In genomic region chr12:56359851-56360767, GRCh38 we compare ENCODE assay signal across 8 cellular contexts. TPM values are rescaled to one million over a fixed set of nuclear protein-coding genes. Genes with fewer than 3 reads are reported as not detected.
A peak's percentile ranks its signal among the peaks of the same experiment; 100 is the strongest.
DNase-seq lines count a peak whose midpoint lies in the region; ATAC-seq and TF ChIP-seq lines count a peak whose summit lies in the region.

Gene STAT2, minus strand, starts transcription at chr12:56360107. Its CDS starts 3,536 bp downstream, at chr12:56356571.

- peak; percentile 71 to 85 for TF ChIP-seq POLR2A in Peyer's patch (IDR thresholded peaks at IDR 0.05)

- H3K27me3 ChIP-seq in KMS-11 (ENCODE audit: insufficient read depth, low read depth) (no peaks in the 10 kb centered on the region), Peyer's patch (no peaks in the 10 kb centered on the region), esophagus (ENCODE audit: control insufficient read depth in 1 of 2, insufficient read depth in 2 of 2, low read length in 2 of 2) (no peaks in the 10 kb centered on the region), mucosa of stomach (ENCODE audit: control insufficient read depth, insufficient read depth, low read length) (no peaks in the 10 kb centered on the region)

- ATAC-seq in GM21737 (IDR thresholded peaks at IDR 0.05; ENCODE audit: unreplicated experiment): peak; percentile 96

- peak within 1 kb of the TSS; percentile 66 for H3K4me2 ChIP-seq in KMS-11

- H3K36me3 ChIP-seq in KMS-11 (ENCODE audit: insufficient read depth) (no peaks in the 10 kb centered on the region; the same call in 1 of the 2 replicates), Peyer's patch (peaks cover 0 to 17% (median 0%) of the 10 kb centered on the region in 3 donors), esophagus (ENCODE audit: control insufficient read depth in 2 of 2, insufficient read depth in 2 of 2, low read length in 1 of 2) (peaks cover 12 to 13% of the 10 kb centered on the region in 2 donors), mucosa of stomach (ENCODE audit: control insufficient read depth, insufficient read depth, low read length) (peaks cover 4% of the 10 kb centered on the region)

- H3K27ac ChIP-seq in KMS-11 (peak within 1 kb of the TSS; percentile 64), Peyer's patch (peak within 1 kb of the TSS; percentile 84 to 94 (median 87)), esophagus (ENCODE audit: low read depth in 2 of 2, low read length in 1 of 2) (peak within 1 kb of the TSS; percentile 88 to 97)

- TF ChIP-seq CTCF in KMS-11 (conservative IDR thresholded peaks at IDR 0.05; ENCODE audit: low read depth, low read length) (no peak), Peyer's patch (IDR thresholded peaks at IDR 0.05) (peak in 2 of 6 experiments; percentile 2 to 20)

- DNase-seq in DMS53 treated with DMSO at 0.1 percent for 48 hours (lab: John Stamatoyannopoulos, UW; ENCODE audit: unreplicated experiment) (peak; percentile 98), Peyer's patch (peak; percentile 99 to 100 (median 100))
- DNase-seq in activated T-cell treated with anti-CD3 and anti-CD28 coated beads, Interleukin-2, amount 50 U/mL, for 48 hours: peak; percentile 99
- peak; percentile 98 for DNase-seq in stimulated activated CD8-positive, alpha-beta memory T cell treated with anti-CD3 and anti-CD28 coated beads, Interleukin-7, amount 100 ng/mL, for 1 hour (ENCODE audit: low read depth in 2 of 2)

- 0 to 1% methylated on average over 51 to 54 of the region's 54 CpGs for WGBS in esophagus, 2 donors

- peak within 1 kb of the TSS; percentile 48 for H2AFZ ChIP-seq in KMS-11 (ENCODE audit: low read depth)

- peaks cover 18% of the 10 kb centered on the region for H3K79me2 ChIP-seq in KMS-11 (ENCODE audit: insufficient read depth, low read depth)

- H3K9ac ChIP-seq in KMS-11: peak within 1 kb of the TSS; percentile 17; the same call in 1 of the 2 replicates
- H3K9ac ChIP-seq in mucosa of stomach (ENCODE audit: low read length): peak within 1 kb of the TSS; percentile 94

- H3K4me3 ChIP-seq in KMS-11 (IDR thresholded peaks at IDR 0.05; ENCODE audit: insufficient read depth, low read depth, low read length) (peak within 1 kb of the TSS; percentile 71), Peyer's patch (peak within 1 kb of the TSS; percentile 62 to 97 (median 74)), esophagus (ENCODE audit: low read depth in 1 of 2, low read length in 2 of 2) (peak within 1 kb of the TSS; percentile 66 to 72), mucosa of stomach (ENCODE audit: low read length) (peak within 1 kb of the TSS; percentile 81)

- peaks cover 36% of the 10 kb centered on the region for H3K4me1 ChIP-seq in KMS-11 (ENCODE audit: low read depth, poor library complexity, severe bottlenecking)
- H3K4me1 ChIP-seq in Peyer's patch: peaks cover 0 to 17% (median 2%) of the 10 kb centered on the region in 4 donors
- H3K4me1 ChIP-seq in esophagus (ENCODE audit: control insufficient read depth in 2 of 2, insufficient read depth in 2 of 2, low read length in 1 of 2): no peaks in the 10 kb centered on the region
- peaks cover 12% of the 10 kb centered on the region for H3K4me1 ChIP-seq in mucosa of stomach (ENCODE audit: control insufficient read depth, insufficient read depth, low read length)

- H3K9me3 ChIP-seq in Peyer's patch (no peaks in the 10 kb centered on the region), esophagus (ENCODE audit: control insufficient read depth in 2 of 2, insufficient read depth in 1 of 2, low read depth in 1 of 2, low read length in 1 of 2) (no peaks in the 10 kb centered on the region), mucosa of stomach (ENCODE audit: control insufficient read depth, low read length) (no peaks in the 10 kb centered on the region)

- no peaks in the 10 kb centered on the region for H4K20me1 ChIP-seq in KMS-11 (ENCODE audit: insufficient read depth)

RNA-seq across cellular contexts. Expression of gene STAT2, which starts in this region (rescaled TPM):
- 100 to 1,000 TPM; 100 to 355 (median 164) TPM for total RNA-seq in Peyer's patch
- 10 to 100 TPM; 23.9 to 35.1 TPM for polyA plus RNA-seq in esophagus

Comparison
In these comparisons a context has a peak if more than half of its experiments do, and no peak if none do; other contexts are left out.
1. Peak in every context shown above with its lines: DNase-seq, ATAC-seq, H3K4me3 ChIP-seq and H3K27ac ChIP-seq.